In the genomic region with DNA sequence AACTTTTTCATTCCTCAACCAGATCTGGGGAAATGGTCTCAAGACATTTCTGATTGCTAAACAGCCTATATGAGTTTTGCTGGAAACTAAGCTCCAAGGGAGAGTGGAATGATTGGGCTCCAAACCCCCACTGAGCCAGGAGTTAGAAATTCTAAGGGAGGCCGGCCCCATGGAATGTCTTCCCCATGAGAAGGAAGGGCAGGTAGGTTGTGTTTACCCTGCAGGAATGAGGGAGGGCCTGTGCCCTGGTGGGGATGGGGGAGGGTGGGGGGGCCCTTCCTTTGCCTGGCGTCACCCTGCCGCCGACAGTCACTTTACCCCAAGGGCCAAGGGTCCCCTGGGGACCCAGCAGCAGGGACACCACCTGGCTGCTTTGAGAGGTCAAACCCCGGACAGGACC, we compare ENCODE assay signal across 23 cellular contexts.
"Had no signal": no experiment of that assay in that cellular context is flagged by ENCODE, and none has a peak within 500 bp of the region (broad histone marks: within the 10 kb centered on the region; RNA-seq: fewer than 3 reads in every experiment).

No MANE protein-coding gene starts in this region.

- H3K9me3 Mint-ChIP-seq: central memory CD8-positive, alpha-beta T cell; natural killer cell; stimulated activated naive CD8-positive, alpha-beta T cell treated with anti-CD3 and anti-CD28 coated beads, Interleukin-15, Interleukin-2, amounts not matched to agents 100 ng/mL and 50 ng/mL, for 24 hours had no signal

- H3K36me3 Mint-ChIP-seq: stimulated activated memory B cell treated with anti-CD40 and anti-IgM and Interleukin-4, amounts not matched to agents 10 μg/mL and 1 μg/mL and 100 μg/mL, for 72 hours had no signal

- H3K9me3 ChIP-seq: gastroesophageal sphincter, prostate gland, right lobe of liver, spleen, transverse colon had no signal

- H3K4me3 ChIP-seq: dorsolateral prefrontal cortex, gastroesophageal sphincter, prostate gland, right lobe of liver, spleen, transverse colon had no signal

- H3K4me3 Mint-ChIP-seq: central memory CD8-positive, alpha-beta T cell; natural killer cell; stimulated activated memory B cell treated with anti-CD40 and anti-IgM and Interleukin-4, amounts not matched to agents 10 μg/mL and 1 μg/mL and 100 μg/mL, for 72 hours; stimulated activated naive CD8-positive, alpha-beta T cell treated with anti-CD3 and anti-CD28 coated beads, Interleukin-15, Interleukin-2, amounts not matched to agents 100 ng/mL and 50 ng/mL, for 24 hours had no signal

- H3K27ac ChIP-seq: dorsolateral prefrontal cortex, gastroesophageal sphincter, parathyroid adenoma, prostate gland, right lobe of liver, spleen, transverse colon had no signal

- H3K27ac Mint-ChIP-seq: natural killer cell; stimulated activated memory B cell treated with anti-CD40 and anti-IgM and Interleukin-4, amounts not matched to agents 10 μg/mL and 1 μg/mL and 100 μg/mL, for 72 hours; stimulated activated naive CD8-positive, alpha-beta T cell treated with anti-CD3 and anti-CD28 coated beads, Interleukin-15, Interleukin-2, amounts not matched to agents 100 ng/mL and 50 ng/mL, for 24 hours had no signal

- H3K4me1 Mint-ChIP-seq: central memory CD8-positive, alpha-beta T cell; natural killer cell; stimulated activated memory B cell treated with anti-CD40 and anti-IgM and Interleukin-4, amounts not matched to agents 10 μg/mL and 1 μg/mL and 100 μg/mL, for 72 hours had no signal

- H2AFZ ChIP-seq: parathyroid adenoma had no signal

- H3K4me1 ChIP-seq: parathyroid adenoma had no signal

- H3K9ac ChIP-seq: parathyroid adenoma had no signal

- H3K79me2 ChIP-seq: parathyroid adenoma had no signal

- H3K36me3 ChIP-seq: gastroesophageal sphincter, prostate gland, right lobe of liver, spleen, transverse colon had no signal

- DNase-seq: cortex of kidney; dorsolateral prefrontal cortex; effector CD8-positive, alpha-beta T cell; foreskin fibroblast; glutamatergic neuron; islet precursor cell; mammary epithelial cell; natural killer cell; occipital lobe; right lobe of liver; spleen; stimulated activated CD4-positive, alpha-beta T cell treated with anti-CD3 and anti-CD28 coated beads, Interleukin-15, amount 100 ng/mL, for 24 hours; stimulated activated CD4-positive, alpha-beta T cell treated with anti-CD3 and anti-CD28 coated beads, Interleukin-1b, Interleukin-23, amount 100 ng/mL, for 48 hours; stimulated activated CD4-positive, alpha-beta T cell treated with anti-CD3 and anti-CD28 coated beads, Interleukin-4, amount 100 ng/mL, for 24 hours; transverse colon had no signal

- ATAC-seq: esophagus mucosa; gastroesophageal sphincter; left lobe of liver; natural killer cell; right lobe of liver; stimulated activated memory B cell treated with anti-CD40 and anti-IgM and Interleukin-4, amounts not matched to agents 10 μg/mL and 1 μg/mL and 100 μg/mL, for 72 hours had no signal
